11 cellular contexts compared by ENCODE assay signal in genomic region chr19:52492991-52493470, GRCh38. TPM values are rescaled to one million over a fixed set of nuclear protein-coding genes. Genes with fewer than 3 reads are reported as not detected.
DNase-seq lines count a peak whose midpoint lies in the region; ATAC-seq and TF ChIP-seq lines count a peak whose summit lies in the region.
"Had no signal": no experiment of that assay in that cellular context is flagged by ENCODE, and none has a peak within 500 bp of the region (broad histone marks: within the 10 kb centered on the region; RNA-seq: fewer than 3 reads in every experiment).

No MANE protein-coding gene starts in this region.

- intact Hi-C loops in left lung (cut with DNase I) (no loop called here), sciatic nerve (cut with DNase I) (no loop called here)

- peaks cover 4% of the 10 kb centered on the region for H3K27me3 ChIP-seq in ectodermal cell (ENCODE audit: control insufficient read depth, insufficient read depth, low read length, poor library complexity, severe bottlenecking)
- H3K27me3 ChIP-seq in left lung: peaks cover 0 to 6% of the 10 kb centered on the region in 2 donors
- H3K27me3 ChIP-seq in thoracic aorta (replicated peaks; ENCODE audit: insufficient read depth): no peaks in the 10 kb centered on the region

- TF ChIP-seq CTCF in left lung (IDR thresholded peaks at IDR 0.05) (no peak), thoracic aorta (IDR thresholded peaks at IDR 0.05) (no peak)

- POLR2A ChIA-PET in activated naive CD8-positive, alpha-beta T cell treated with anti-CD3 and anti-CD28 coated beads, Interleukin-2, amount 10 ng/mL, durations not matched to agents 7 days and 5 days (lab: Charles Lee): no interaction called here

- H3K36me3 Mint-ChIP-seq in activated naive CD8-positive, alpha-beta T cell treated with anti-CD3 and anti-CD28 coated beads, Interleukin-2, amount 10 ng/mL, durations not matched to agents 7 days and 5 days: peaks cover 8% of the 10 kb centered on the region
- peaks cover 34% of the 10 kb centered on the region for H3K36me3 Mint-ChIP-seq in activated naive CD8-positive, alpha-beta T cell treated with anti-CD3 and anti-CD28 coated beads, Interleukin-2, amount 50 U/mL, for 24 hours (ENCODE audit: low read depth)

- DNase-seq in activated naive CD8-positive, alpha-beta T cell treated with anti-CD3 and anti-CD28 coated beads, Interleukin-2, amount 10 ng/mL, durations not matched to agents 7 days and 5 days: no peak
- no peak for DNase-seq in activated naive CD8-positive, alpha-beta T cell treated with anti-CD3 and anti-CD28 coated beads, Interleukin-2, amount 50 U/mL, for 24 hours
- no peak for DNase-seq in left lung
- no peak for DNase-seq in thoracic aorta (ENCODE audit: low spot score)
- no peak for DNase-seq in kidney glomerular epithelial cell (lab: John Stamatoyannopoulos, UW)
- no peak for DNase-seq in sciatic nerve (ENCODE audit: low spot score)
- DNase-seq in stimulated activated CD4-positive, alpha-beta T cell treated with anti-CD3 and anti-CD28 coated beads, Interleukin-2, amount 100 ng/mL, for 48 hours: no peak
- DNase-seq: NCI-H774 had no signal

- H3K36me3 ChIP-seq in ectodermal cell (ENCODE audit: control insufficient read depth, insufficient read depth, low read length) (no peaks in the 10 kb centered on the region), left lung (peaks cover 0 to 9% of the 10 kb centered on the region in 2 donors), thoracic aorta (no peaks in the 10 kb centered on the region)

- H3K4me3 Mint-ChIP-seq in activated naive CD8-positive, alpha-beta T cell treated with anti-CD3 and anti-CD28 coated beads, Interleukin-2, amount 10 ng/mL, durations not matched to agents 7 days and 5 days: peak overlapping the region; percentile 54
- H3K4me3 Mint-ChIP-seq in activated naive CD8-positive, alpha-beta T cell treated with anti-CD3 and anti-CD28 coated beads, Interleukin-2, amount 50 U/mL, for 24 hours: no peak overlapping the region
- H3K4me3 Mint-ChIP-seq: B cell; T-helper 1 cell treated with Interleukin-12 subunit alpha and Interleukin-12 subunit beta and Interleukin-4 antibody, amounts not matched to agents 30 μg/mL and 1 μg/mL, for 36 hours had no signal

- 36 to 38% methylated on average over 28 of the region's 28 CpGs for WGBS in ectodermal cell, 2 experiments

- H3K27me3 Mint-ChIP-seq in activated naive CD8-positive, alpha-beta T cell treated with anti-CD3 and anti-CD28 coated beads, Interleukin-2, amount 10 ng/mL, durations not matched to agents 7 days and 5 days: no peaks in the 10 kb centered on the region
- H3K27me3 Mint-ChIP-seq in activated naive CD8-positive, alpha-beta T cell treated with anti-CD3 and anti-CD28 coated beads, Interleukin-2, amount 50 U/mL, for 24 hours: no peaks in the 10 kb centered on the region

- H3K27ac ChIP-seq in ectodermal cell (ENCODE audit: insufficient read depth, low read depth, low read length, poor library complexity, severe bottlenecking) (no peak overlapping the region), left lung (no peak overlapping the region), thoracic aorta (peak overlapping the region in 1 of 2 donors; percentile 21)

- no peak for ATAC-seq in activated naive CD8-positive, alpha-beta T cell treated with anti-CD3 and anti-CD28 coated beads, Interleukin-2, amount 10 ng/mL, durations not matched to agents 7 days and 5 days (ENCODE audit: low read depth)
- no peak for ATAC-seq in activated naive CD8-positive, alpha-beta T cell treated with anti-CD3 and anti-CD28 coated beads, Interleukin-2, amount 50 U/mL, for 24 hours
- ATAC-seq in left lung: peak; percentile 19
- ATAC-seq in thoracic aorta (ENCODE audit: insufficient number of reproducible peaks, low FRiP score, low read depth): no peak
- no peak for ATAC-seq in sciatic nerve

- no peaks in the 10 kb centered on the region for H3K4me1 ChIP-seq in ectodermal cell (ENCODE audit: control insufficient read depth, insufficient read depth, low read length)
- no peaks in the 10 kb centered on the region for H3K4me1 ChIP-seq in left lung
- H3K4me1 ChIP-seq in thoracic aorta (ENCODE audit: control insufficient read depth in 1 of 2, low read depth in 2 of 2): no peaks in the 10 kb centered on the region

- H3K9me3 ChIP-seq in ectodermal cell (ENCODE audit: control insufficient read depth, low read length) (no peaks in the 10 kb centered on the region), left lung (peaks cover 0 to 97% of the 10 kb centered on the region in 2 donors), thoracic aorta (peaks cover 34% of the 10 kb centered on the region)

- peak overlapping the region; percentile 21 for H3K27ac Mint-ChIP-seq in activated naive CD8-positive, alpha-beta T cell treated with anti-CD3 and anti-CD28 coated beads, Interleukin-2, amount 10 ng/mL, durations not matched to agents 7 days and 5 days
- H3K27ac Mint-ChIP-seq in activated naive CD8-positive, alpha-beta T cell treated with anti-CD3 and anti-CD28 coated beads, Interleukin-2, amount 50 U/mL, for 24 hours: no peak overlapping the region
- H3K27ac Mint-ChIP-seq: B cell; T-helper 1 cell treated with Interleukin-12 subunit alpha and Interleukin-12 subunit beta and Interleukin-4 antibody, amounts not matched to agents 30 μg/mL and 1 μg/mL, for 36 hours had no signal

- peaks cover 17% of the 10 kb centered on the region for H3K9me3 Mint-ChIP-seq in activated naive CD8-positive, alpha-beta T cell treated with anti-CD3 and anti-CD28 coated beads, Interleukin-2, amount 10 ng/mL, durations not matched to agents 7 days and 5 days
- peaks cover 41% of the 10 kb centered on the region for H3K9me3 Mint-ChIP-seq in activated naive CD8-positive, alpha-beta T cell treated with anti-CD3 and anti-CD28 coated beads, Interleukin-2, amount 50 U/mL, for 24 hours

- H3K4me1 Mint-ChIP-seq in activated naive CD8-positive, alpha-beta T cell treated with anti-CD3 and anti-CD28 coated beads, Interleukin-2, amount 10 ng/mL, durations not matched to agents 7 days and 5 days: no peaks in the 10 kb centered on the region
- H3K4me1 Mint-ChIP-seq in activated naive CD8-positive, alpha-beta T cell treated with anti-CD3 and anti-CD28 coated beads, Interleukin-2, amount 50 U/mL, for 24 hours: no peaks in the 10 kb centered on the region
- H3K4me1 Mint-ChIP-seq: B cell had no signal

- H3K4me3 ChIP-seq in ectodermal cell (ENCODE audit: insufficient read depth, low read depth, low read length) (peak overlapping the region; percentile 16), left lung (no peak overlapping the region), thoracic aorta (peak overlapping the region; percentile 65)

RNA-seq across cellular contexts. Expression of gene ZNF808, which starts 34.4 kb away (rescaled TPM):
- 10 to 100 TPM; 53.5 to 59.8 TPM for total RNA-seq in activated naive CD8-positive, alpha-beta T cell treated with anti-CD3 and anti-CD28 coated beads, Interleukin-2, amount 10 ng/mL, durations not matched to agents 7 days and 5 days
- polyA plus RNA-seq in ectodermal cell (2013, experiment 1 of 4): 8.5 TPM
- 9.6 TPM for polyA plus RNA-seq in ectodermal cell (2013, experiment 2 of 4)
- 6.9 TPM for polyA plus RNA-seq in ectodermal cell (2013, experiment 3 of 4)
- polyA plus RNA-seq in ectodermal cell (2013, experiment 4 of 4): 5.8 TPM
- total RNA-seq in left lung (10 to 100 TPM; 23.8 to 24.6 TPM), thoracic aorta (10 to 100 TPM; 13.7 to 24.5 TPM), sciatic nerve (38.1 TPM)

RNA-seq across cellular contexts. Expression of gene ZNF578, which starts 39.7 kb away (rescaled TPM):
- 1 to 10 TPM; 3.4 to 4.7 TPM for total RNA-seq in activated naive CD8-positive, alpha-beta T cell treated with anti-CD3 and anti-CD28 coated beads, Interleukin-2, amount 10 ng/mL, durations not matched to agents 7 days and 5 days
- 2.1 TPM for polyA plus RNA-seq in ectodermal cell (2013, experiment 1 of 4)
- 2.5 TPM for polyA plus RNA-seq in ectodermal cell (2013, experiment 2 of 4)
- polyA plus RNA-seq in ectodermal cell (2013, experiment 3 of 4): 1.1 TPM
- 1.5 TPM for polyA plus RNA-seq in ectodermal cell (2013, experiment 4 of 4)
- 1 to 10 TPM; 1.7 to 2.3 TPM for total RNA-seq in left lung
- 1 to 10 TPM in 1 of 2 donors, under 1 TPM in 1; 0.41 to 4.7 TPM for total RNA-seq in thoracic aorta
- total RNA-seq in sciatic nerve: 4.9 TPM

Comparison
In these comparisons a context has a peak if more than half of its experiments do, and no peak if none do; other contexts are left out.
1. H3K4me3 ChIP-seq: peak in ectodermal cell (single experiment) and thoracic aorta (single experiment); none in left lung (0 of 2).